ENCODE assay signal across 9 cellular contexts in the genomic region with DNA sequence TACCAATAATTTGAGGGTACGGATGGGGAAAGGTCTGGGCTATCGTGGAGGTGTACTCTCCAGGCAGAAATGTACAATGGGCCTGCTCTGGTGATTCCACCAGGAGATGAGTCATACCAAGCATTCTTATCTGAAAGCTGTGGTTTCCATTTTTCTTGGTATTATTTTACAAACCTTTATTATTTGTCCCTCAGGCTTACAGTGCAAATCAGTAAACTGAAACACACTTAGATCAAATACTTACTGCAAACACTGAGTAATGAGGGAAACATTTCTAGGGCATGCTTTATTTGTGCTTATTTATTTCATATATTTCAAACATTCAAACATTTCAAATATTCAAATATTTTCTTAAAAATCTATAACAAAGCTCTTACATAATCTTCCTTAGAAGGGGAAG.
A peak's percentile ranks its signal among the peaks of the same experiment; 100 is the strongest.
DNase-seq lines count a peak whose midpoint lies in the region; ATAC-seq and TF ChIP-seq lines count a peak whose summit lies in the region.
"Had no signal": no experiment of that assay in that cellular context is flagged by ENCODE, and none has a peak within 500 bp of the region (broad histone marks: within the 10 kb centered on the region; RNA-seq: fewer than 3 reads in every experiment).

No MANE protein-coding gene starts in this region.

- H3K79me1 ChIP-seq in neuronal stem cell (ENCODE audit: low read depth, low read length): no peaks in the 10 kb centered on the region

- intact Hi-C loops in spleen (cut with DNase I; ENCODE audit: low total_unique reads): no loop called here

- no peak overlapping the region for H3K14ac ChIP-seq in neuronal stem cell (ENCODE audit: low read length)

- H3K9me3 ChIP-seq in neuronal stem cell (replicated peaks in 1 of 2; ENCODE audit: control insufficient read depth in 2 of 2, insufficient read depth in 1 of 2, low read depth in 1 of 2, low read length in 2 of 2) (no peaks in the 10 kb centered on the region), spleen (peaks cover 0 to 16% (median 5%) of the 10 kb centered on the region in 8 donors)

- DNase-seq in BJ (ENCODE audit: low read depth) (peak; percentile 23), astrocyte of the spinal cord (ENCODE audit: low read depth, low spot score) (peak; percentile 69), neuronal stem cell (ENCODE audit: low spot score) (no peak), midbrain (lab: John Stamatoyannopoulos, UW) (no peak), spleen (no peak)
- DNase-seq in activated naive CD4-positive, alpha-beta T cell treated with anti-CD3 and anti-CD28 coated beads, Interleukin-2, amount 10 ng/mL, durations not matched to agents 7 days and 5 days: no peak

- H2BK15ac ChIP-seq in neuronal stem cell (ENCODE audit: low read length): no peak overlapping the region

- H4K91ac ChIP-seq in neuronal stem cell (ENCODE audit: low read depth, low read length, poor library complexity): no peak overlapping the region

- H2BK12ac ChIP-seq in neuronal stem cell (ENCODE audit: low read length): no peak overlapping the region

- H3K36me3 ChIP-seq in BJ (ENCODE audit: control insufficient read depth, insufficient read depth, low read length) (no peaks in the 10 kb centered on the region), neuronal stem cell (replicated peaks in 1 of 2; ENCODE audit: control insufficient read depth in 2 of 2, insufficient read depth in 2 of 2, low read length in 2 of 2) (no peaks in the 10 kb centered on the region), spleen (no peaks in the 10 kb centered on the region)

- H2AFZ ChIP-seq in neuronal stem cell (ENCODE audit: low read length): no peak overlapping the region

- ATAC-seq in GM19467 (IDR thresholded peaks at IDR 0.05; ENCODE audit: unreplicated experiment) (peak; percentile 67), HG03280 (IDR thresholded peaks at IDR 0.05; ENCODE audit: unreplicated experiment) (peak; percentile 85)

- H3K27ac Mint-ChIP-seq in activated naive CD4-positive, alpha-beta T cell treated with anti-CD3 and anti-CD28 coated beads, Interleukin-2, amount 10 ng/mL, durations not matched to agents 7 days and 5 days: no peak overlapping the region
- H3K27ac Mint-ChIP-seq: activated naive CD4-positive, alpha-beta T cell treated with anti-CD3 and anti-CD28 coated beads, Interleukin-2, amount 50 U/mL, for 24 hours had no signal

- no CpG with 5 or more reads among the region's 2 CpGs for WGBS in neuronal stem cell (ENCODE audit: extremely low coverage in 2 of 2, insufficient read length in 2 of 2, insufficient replicate concordance in 1 of 2), 2 donors
- WGBS in spleen, 5 donors: 85 to 95% (median 89%) methylated on average over 2 of the region's 2 CpGs

- in situ Hi-C loops in astrocyte of the spinal cord (cut with HindIII; ENCODE audit: low sequenced_read_pairs): no loop called here

- CTCF ChIA-PET in BJ (lab: Yijun Ruan, JAX): no interaction called here
- CTCF ChIA-PET in activated naive CD4-positive, alpha-beta T cell treated with anti-CD3 and anti-CD28 coated beads, Interleukin-2, amount 10 ng/mL, durations not matched to agents 7 days and 5 days (lab: Charles Lee): no interaction called here

- peaks cover 12% of the 10 kb centered on the region for H3K9me3 Mint-ChIP-seq in activated naive CD4-positive, alpha-beta T cell treated with anti-CD3 and anti-CD28 coated beads, Interleukin-2, amount 10 ng/mL, durations not matched to agents 7 days and 5 days
- H3K9me3 Mint-ChIP-seq: activated naive CD4-positive, alpha-beta T cell treated with anti-CD3 and anti-CD28 coated beads, Interleukin-2, amount 50 U/mL, for 24 hours had no signal

- H3K27me3 ChIP-seq in BJ (ENCODE audit: control insufficient read depth, insufficient read depth, low read length) (no peaks in the 10 kb centered on the region), neuronal stem cell (ENCODE audit: control insufficient read depth in 3 of 3, insufficient read depth in 3 of 3, low read depth in 1 of 3, low read length in 3 of 3) (no peaks in the 10 kb centered on the region), spleen (replicated peaks in 1 of 7) (no peaks in the 10 kb centered on the region)

- H3K4me1 ChIP-seq in neuronal stem cell (ENCODE audit: control insufficient read depth in 2 of 2, insufficient read depth in 1 of 2, low read depth in 1 of 2, low read length in 2 of 2) (peaks cover 3 to 6% of the 10 kb centered on the region in 2 donors), spleen (no peaks in the 10 kb centered on the region)

- no peaks in the 10 kb centered on the region for H3K36me3 Mint-ChIP-seq in activated naive CD4-positive, alpha-beta T cell treated with anti-CD3 and anti-CD28 coated beads, Interleukin-2, amount 10 ng/mL, durations not matched to agents 7 days and 5 days
- H3K36me3 Mint-ChIP-seq: activated naive CD4-positive, alpha-beta T cell treated with anti-CD3 and anti-CD28 coated beads, Interleukin-2, amount 50 U/mL, for 24 hours had no signal

- H3K9ac ChIP-seq in neuronal stem cell (ENCODE audit: low read depth, low read length, poor library complexity): no peak overlapping the region

- H3K4me1 Mint-ChIP-seq in activated naive CD4-positive, alpha-beta T cell treated with anti-CD3 and anti-CD28 coated beads, Interleukin-2, amount 10 ng/mL, durations not matched to agents 7 days and 5 days: no peaks in the 10 kb centered on the region
- H3K4me1 Mint-ChIP-seq: activated naive CD4-positive, alpha-beta T cell treated with anti-CD3 and anti-CD28 coated beads, Interleukin-2, amount 50 U/mL, for 24 hours had no signal

- H2BK5ac ChIP-seq in neuronal stem cell (ENCODE audit: low read length): no peak overlapping the region

- H3K23ac ChIP-seq in neuronal stem cell (ENCODE audit: low read depth, low read length, poor library complexity): no peak overlapping the region

- no peak overlapping the region for H3K4me3 ChIP-seq in BJ (ENCODE audit: low read depth, low read length)
- no peak overlapping the region for H3K4me3 ChIP-seq in astrocyte of the spinal cord (ENCODE audit: low read depth, low read length)
- no peak overlapping the region for H3K4me3 ChIP-seq in neuronal stem cell (ENCODE audit: low read length in 2 of 2)
- H3K4me3 ChIP-seq in spleen: no peak overlapping the region

- no peak overlapping the region for H4K8ac ChIP-seq in neuronal stem cell (ENCODE audit: low read depth, low read length)

- no peak overlapping the region for H2BK120ac ChIP-seq in neuronal stem cell (ENCODE audit: low read depth, low read length)

- no peaks in the 10 kb centered on the region for H3K27me3 Mint-ChIP-seq in activated naive CD4-positive, alpha-beta T cell treated with anti-CD3 and anti-CD28 coated beads, Interleukin-2, amount 10 ng/mL, durations not matched to agents 7 days and 5 days
- H3K27me3 Mint-ChIP-seq: activated naive CD4-positive, alpha-beta T cell treated with anti-CD3 and anti-CD28 coated beads, Interleukin-2, amount 50 U/mL, for 24 hours had no signal

- TF ChIP-seq CTCF in BJ (IDR thresholded peaks at IDR 0.05; ENCODE audit: insufficient read depth, low read depth, low read length): no peak
- no peak for TF ChIP-seq CTCF in astrocyte of the spinal cord (IDR thresholded peaks at IDR 0.05; ENCODE audit: low read depth, low read length)
- TF ChIP-seq CTCF in spleen (IDR thresholded peaks at IDR 0.05 in 8 of 11, conservative IDR thresholded peaks at IDR 0.05 in 3 of 11): no peak

- no peak for TF ChIP-seq POLR2A in spleen (IDR thresholded peaks at IDR 0.05)

- H3K4me3 Mint-ChIP-seq in activated naive CD4-positive, alpha-beta T cell treated with anti-CD3 and anti-CD28 coated beads, Interleukin-2, amount 10 ng/mL, durations not matched to agents 7 days and 5 days: no peak overlapping the region
- H3K4me3 Mint-ChIP-seq: activated naive CD4-positive, alpha-beta T cell treated with anti-CD3 and anti-CD28 coated beads, Interleukin-2, amount 50 U/mL, for 24 hours had no signal

- POLR2A ChIA-PET in BJ (lab: Charles Lee): no interaction called here

- H3K27ac ChIP-seq in neuronal stem cell (replicated peaks; ENCODE audit: low read length) (no peak overlapping the region), spleen (no peak overlapping the region)

- H3K4me2 ChIP-seq in neuronal stem cell (ENCODE audit: insufficient read depth, low read length, poor library complexity, severe bottlenecking): no peak overlapping the region

- H3K18ac ChIP-seq in neuronal stem cell (ENCODE audit: low read length): no peak overlapping the region

- H3K4ac ChIP-seq in neuronal stem cell (ENCODE audit: low read length): no peak overlapping the region

- H2AK5ac ChIP-seq in neuronal stem cell (ENCODE audit: low read depth, low read length): no peak overlapping the region

Comparison
In these comparisons a context has a peak if more than half of its experiments do, and no peak if none do; other contexts are left out.
1. DNase-seq: peak in BJ (single experiment) and astrocyte of the spinal cord (single experiment); none in neuronal stem cell (single experiment), midbrain (single experiment), activated naive CD4-positive, alpha-beta T cell treated with anti-CD3 and anti-CD28 coated beads, Interleukin-2, amount 10 ng/mL, durations not matched to agents 7 days and 5 days (single experiment) and spleen (single experiment).